In genomic region chr6:144064402-144064830, GRCh38 we compare ENCODE assay signal across 8 cellular contexts. TPM values are rescaled to one million over a fixed set of nuclear protein-coding genes. Genes with fewer than 3 reads are reported as not detected.
DNase-seq lines count a peak whose midpoint lies in the region; ATAC-seq and TF ChIP-seq lines count a peak whose summit lies in the region.

No MANE protein-coding gene starts in this region.

- peak; percentile 20 for ATAC-seq in HG03439 (IDR thresholded peaks at IDR 0.05; ENCODE audit: unreplicated experiment)
- ATAC-seq in lower lobe of right lung, result peak; percentile 58 to 71

- H3K27me3 ChIP-seq in lower lobe of right lung (ENCODE audit: low read depth), result peaks cover 5% of the 10 kb centered on the region

- H3K4me1 ChIP-seq in lower lobe of right lung, result peaks cover 18% of the 10 kb centered on the region

- peak; percentile 31 for DNase-seq in SKM-1 treated with dmso at 0.1 percent for 144 hours (lab: John Stamatoyannopoulos, UW; ENCODE audit: unreplicated experiment)
- DNase-seq in SKM-1 (lab: John Stamatoyannopoulos, UW; ENCODE audit: unreplicated experiment), result no peak
- DNase-seq in central memory CD4-positive, alpha-beta T cell, result peak; percentile 45
- DNase-seq in lower lobe of right lung, result peak; percentile 76
- DNase-seq in stimulated activated CD8-positive, alpha-beta memory T cell treated with anti-CD3 and anti-CD28 coated beads, Interleukin-15, amount 100 ng/mL, for 1 hour (ENCODE audit: low read depth), result peak; percentile 28
- no peak for DNase-seq in GM19240 (ENCODE audit: insufficient read length, low spot score)

- H3K4me3 ChIP-seq in WI38 (ENCODE audit: low read depth, low read length) (peak overlapping the region; percentile 55), lower lobe of right lung (peak overlapping the region; percentile 77)

- peak overlapping the region; percentile 90 for H3K27ac ChIP-seq in lower lobe of right lung

- no peak for TF ChIP-seq CTCF in WI38 (IDR thresholded peaks at IDR 0.05; ENCODE audit: low read depth, low read length)
- TF ChIP-seq CTCF in lower lobe of right lung (IDR thresholded peaks at IDR 0.05), result no peak

- H3K9me3 ChIP-seq in lower lobe of right lung, result no peaks in the 10 kb centered on the region

- no peaks in the 10 kb centered on the region for H3K36me3 ChIP-seq in lower lobe of right lung

- intact Hi-C loops in lower lobe of right lung (cut with DNase I), result no loop called here

RNA-seq across cellular contexts. Expression of gene SF3B5, which starts 31.0 kb away (rescaled TPM):
- 112 TPM for total RNA-seq in lower lobe of right lung

RNA-seq across cellular contexts. Expression of gene PLAGL1, which starts 56.4 kb away (rescaled TPM):
- total RNA-seq in lower lobe of right lung, result 44.7 TPM

Comparison
In these comparisons a context has a peak if more than half of its experiments do, and no peak if none do; other contexts are left out.
1. DNase-seq: peak in SKM-1 treated with dmso at 0.1 percent for 144 hours (single experiment), central memory CD4-positive, alpha-beta T cell (single experiment), lower lobe of right lung (single experiment) and stimulated activated CD8-positive, alpha-beta memory T cell treated with anti-CD3 and anti-CD28 coated beads, Interleukin-15, amount 100 ng/mL, for 1 hour (single experiment); none in SKM-1 (single experiment) and GM19240 (single experiment).